Comparison of ENCODE assay signal across 1 cellular context in genomic region chrX:151970661-151971060, GRCh38.
A peak's percentile ranks its signal among the peaks of the same experiment; 100 is the strongest.
TF ChIP-seq lines count a peak whose summit lies in the region.

No MANE protein-coding gene starts in this region.

TF ChIP-seq in HepG2, 621 proteins besides CTCF, POLR2A, EP300 and RAD21 (continued from another document and continues in another):
- TF ChIP-seq ZBTB14 (CRISPR knock-in tag; IDR thresholded peaks at IDR 0.05) (no peak), DRAP1 (CRISPR knock-in tag; IDR thresholded peaks at IDR 0.05) (no peak), ATF5 (CRISPR knock-in tag; IDR thresholded peaks at IDR 0.05; ENCODE audit: low read depth) (no peak), RBAK (CRISPR knock-in tag; IDR thresholded peaks at IDR 0.05) (no peak), RARA (CRISPR knock-in tag; IDR thresholded peaks at IDR 0.05) (peak; percentile 81), THAP9 (CRISPR knock-in tag; IDR thresholded peaks at IDR 0.05; ENCODE audit: borderline replicate concordance) (no peak), HMG20B (CRISPR knock-in tag; conservative IDR thresholded peaks at IDR 0.05) (no peak; the same call in 1 of the 2 replicates), NCOA5 (CRISPR knock-in tag; IDR thresholded peaks at IDR 0.05) (no peak), MIER2 (CRISPR knock-in tag; IDR thresholded peaks at IDR 0.05) (0 out of 2 replicates have a peak, but pooled peaks have one; percentile 48), TOE1 (CRISPR knock-in tag; IDR thresholded peaks at IDR 0.05) (no peak), ZNF280B (CRISPR knock-in tag; IDR thresholded peaks at IDR 0.05; ENCODE audit: borderline replicate concordance) (no peak), PCBP2 (optimal IDR thresholded peaks at IDR 0.05; ENCODE audit: low read depth, low read length, poor library complexity, severe bottlenecking) (no peak), KLF15 (CRISPR knock-in tag; IDR thresholded peaks at IDR 0.05; ENCODE audit: borderline replicate concordance) (no peak), SRF (IDR thresholded peaks at IDR 0.05; ENCODE audit: low read depth, low read length) (no peak), JDP2 (CRISPR knock-in tag; IDR thresholded peaks at IDR 0.05; ENCODE audit: borderline replicate concordance) (no peak), ZNF747 (CRISPR knock-in tag; IDR thresholded peaks at IDR 0.05; ENCODE audit: borderline replicate concordance) (no peak), BRF2 (CRISPR knock-in tag; IDR thresholded peaks at IDR 0.05) (no peak), TAF15 (IDR thresholded peaks at IDR 0.05; ENCODE audit: low read depth, low read length, poor library complexity, severe bottlenecking) (no peak), ZNF543 (CRISPR knock-in tag; IDR thresholded peaks at IDR 0.05) (no peak), AHR (CRISPR knock-in tag; IDR thresholded peaks at IDR 0.05) (no peak), CSRNP2 (CRISPR knock-in tag; conservative IDR thresholded peaks at IDR 0.05; ENCODE audit: low read depth) (no peak), SP2 (CRISPR knock-in tag; IDR thresholded peaks at IDR 0.05) (no peak), NFE2 (CRISPR knock-in tag; IDR thresholded peaks at IDR 0.05) (no peak), RXRB (CRISPR knock-in tag; IDR thresholded peaks at IDR 0.05; ENCODE audit: borderline replicate concordance) (peak; percentile 80), ZNF660 (CRISPR knock-in tag; IDR thresholded peaks at IDR 0.05; ENCODE audit: borderline replicate concordance, low read depth) (no peak), ZNF333 (CRISPR knock-in tag; IDR thresholded peaks at IDR 0.05; ENCODE audit: borderline replicate concordance) (no peak), HMGA1 (CRISPR knock-in tag; conservative IDR thresholded peaks at IDR 0.05) (no peak), KLF13 (CRISPR knock-in tag; IDR thresholded peaks at IDR 0.05) (no peak), KAT2B (IDR thresholded peaks at IDR 0.05; ENCODE audit: borderline replicate concordance, low read depth, low read length) (no peak), ZNF574 (CRISPR knock-in tag; IDR thresholded peaks at IDR 0.05) (peak; percentile 66), ZC3H13 (CRISPR knock-in tag; IDR thresholded peaks at IDR 0.05) (no peak), KDM5A (IDR thresholded peaks at IDR 0.05; ENCODE audit: borderline replicate concordance, low read length) (no peak), RCOR2 (CRISPR knock-in tag; IDR thresholded peaks at IDR 0.05) (0 out of 2 replicates have a peak, but pooled peaks have one; percentile 48), HNRNPUL1 (IDR thresholded peaks at IDR 0.05; ENCODE audit: low read depth, low read length) (no peak), USF2 (IDR thresholded peaks at IDR 0.05; ENCODE audit: low read depth, low read length) (no peak), USF2 (CRISPR knock-in tag; IDR thresholded peaks at IDR 0.05; ENCODE audit: borderline replicate concordance) (no peak), CBX2 (IDR thresholded peaks at IDR 0.05; ENCODE audit: low read depth, low read length) (no peak), CBX2 (CRISPR knock-in tag; IDR thresholded peaks at IDR 0.05; ENCODE audit: low read depth) (no peak), ZBTB25 (CRISPR knock-in tag; IDR thresholded peaks at IDR 0.05) (no peak)
